ENCODE assay signal across 8 cellular contexts in the genomic region with DNA sequence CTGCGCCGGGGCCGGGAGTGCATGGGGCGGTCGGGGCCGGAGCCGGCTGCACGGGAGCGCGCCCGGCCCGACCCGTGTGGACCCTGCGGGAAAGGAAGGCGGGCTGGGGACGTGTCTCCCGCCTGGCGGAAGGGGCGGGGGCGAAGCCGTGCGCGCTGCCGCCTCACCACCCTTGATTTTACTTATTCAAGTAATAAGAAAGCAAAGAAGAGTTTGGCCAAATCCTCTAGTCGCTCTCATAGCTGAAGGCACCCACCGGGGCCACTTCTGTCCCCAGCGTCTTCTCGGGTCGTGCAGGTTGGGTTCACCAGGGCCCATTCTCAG. TPM values are rescaled to one million over a fixed set of nuclear protein-coding genes. Genes with fewer than 3 reads are reported as not detected.
A peak's percentile ranks its signal among the peaks of the same experiment; 100 is the strongest.
DNase-seq lines count a peak whose midpoint lies in the region; ATAC-seq and TF ChIP-seq lines count a peak whose summit lies in the region.

No MANE protein-coding gene starts in this region.

- in situ Hi-C loops in brain microvascular endothelial cell (cut with HindIII; ENCODE audit: low pct_ligation_motif_present, low sequenced_read_pairs), result no loop called here

- peaks cover 41% of the 10 kb centered on the region for H3K36me3 ChIP-seq in brain microvascular endothelial cell (replicated peaks)

- H3K36me3 Mint-ChIP-seq in T-helper 2 cell treated with Interferon-gamma antibody and Interleukin-4, amounts not matched to agents 5 μg/mL and 100 μg/mL, for 36 hours (ENCODE audit: low read depth), result peaks cover 38% of the 10 kb centered on the region

- no peak for TF ChIP-seq CTCF in brain microvascular endothelial cell (IDR thresholded peaks at IDR 0.05; ENCODE audit: low read depth, low read length, missing control alignments)

- no peaks in the 10 kb centered on the region for H3K9me3 ChIP-seq in iPS-18c (ENCODE audit: control insufficient read depth, insufficient read depth, low read length)

- H3K4me3 Mint-ChIP-seq in T-helper 2 cell treated with Interferon-gamma antibody and Interleukin-4, amounts not matched to agents 5 μg/mL and 100 μg/mL, for 36 hours, result peak overlapping the region; percentile 84

- H3K27me3 ChIP-seq in brain microvascular endothelial cell (replicated peaks), result no peaks in the 10 kb centered on the region

- H3K4me1 Mint-ChIP-seq in T-helper 2 cell treated with Interferon-gamma antibody and Interleukin-4, amounts not matched to agents 5 μg/mL and 100 μg/mL, for 36 hours (ENCODE audit: low read depth), result peaks cover 31% of the 10 kb centered on the region

- peak overlapping the region; percentile 88 for H3K27ac ChIP-seq in brain microvascular endothelial cell

- no peaks in the 10 kb centered on the region for H3K9me3 Mint-ChIP-seq in T-helper 2 cell treated with Interferon-gamma antibody and Interleukin-4, amounts not matched to agents 5 μg/mL and 100 μg/mL, for 36 hours

- peak; percentile 96 for DNase-seq in Daoy (ENCODE audit: low read depth)
- peak; percentile 86 for DNase-seq in M059J (ENCODE audit: low read depth)
- DNase-seq in T-helper 2 cell treated with Interferon-gamma antibody and Interleukin-4, amounts not matched to agents 5 μg/mL and 100 μg/mL, for 36 hours (ENCODE audit: low spot score), result peak; percentile 84
- DNase-seq in brain microvascular endothelial cell, result no peak
- peak; percentile 73 for DNase-seq in smooth muscle cell of the brain vasculature (ENCODE audit: low read depth, low spot score)
- no peak for DNase-seq in pons (ENCODE audit: low spot score)

- H3K27ac Mint-ChIP-seq in T-helper 2 cell treated with Interferon-gamma antibody and Interleukin-4, amounts not matched to agents 5 μg/mL and 100 μg/mL, for 36 hours, result peak overlapping the region; percentile 84

- no peaks in the 10 kb centered on the region for H3K27me3 Mint-ChIP-seq in T-helper 2 cell treated with Interferon-gamma antibody and Interleukin-4, amounts not matched to agents 5 μg/mL and 100 μg/mL, for 36 hours (ENCODE audit: low read depth)

- peak; percentile 23 for ATAC-seq in GM21619 (IDR thresholded peaks at IDR 0.05; ENCODE audit: unreplicated experiment)

- peak overlapping the region; percentile 60 for H3K4me3 ChIP-seq in brain microvascular endothelial cell (ENCODE audit: low read depth, low read length)
- H3K4me3 ChIP-seq in iPS-18c (ENCODE audit: insufficient read depth, low read depth, low read length), result peak overlapping the region; percentile 94

RNA-seq across cellular contexts. Expression of a gene that starts 0.6 kb away (rescaled TPM):
- 1,218 and 1,358 TPM in 2 replicates for total RNA-seq in Daoy (2014; rRNA removed; shearing (Covaris generic))
- 1,238 and 1,483 TPM in 2 replicates for total RNA-seq in M059J (2014; rRNA removed; shearing (Covaris generic))

RNA-seq across cellular contexts. Expression of a gene that starts 2.0 kb away (rescaled TPM):
- 1.8 and 5.2 TPM in 2 replicates for total RNA-seq in Daoy (2014; rRNA removed; shearing (Covaris generic))
- total RNA-seq in M059J (2014; rRNA removed; shearing (Covaris generic)), result 0.27 and 1.1 TPM in 2 replicates

RNA-seq across cellular contexts. Expression of a gene that starts 8.9 kb away (rescaled TPM):
- total RNA-seq in Daoy (2014; rRNA removed; shearing (Covaris generic)), result 31.8 and 39.1 TPM in 2 replicates
- 27.8 and 30.5 TPM in 2 replicates for total RNA-seq in M059J (2014; rRNA removed; shearing (Covaris generic))

RNA-seq across cellular contexts. Expression of a gene that starts 9.1 kb away (rescaled TPM):
- 82.4 and 112 TPM in 2 replicates for total RNA-seq in Daoy (2014; rRNA removed; shearing (Covaris generic))
- total RNA-seq in M059J (2014; rRNA removed; shearing (Covaris generic)), result 87.0 and 103 TPM in 2 replicates

RNA-seq across cellular contexts. Expression of a gene that starts 16.9 kb away (rescaled TPM):
- 0.23 TPM in 1 of 2 replicates, not detected in the other for total RNA-seq in Daoy (2014; rRNA removed; shearing (Covaris generic))
- 0.05 TPM in 1 of 2 replicates, not detected in the other for total RNA-seq in M059J (2014; rRNA removed; shearing (Covaris generic))

Comparison
In these comparisons a context has a peak if more than half of its experiments do, and no peak if none do; other contexts are left out.
1. DNase-seq: peak in Daoy (single experiment), M059J (single experiment), T-helper 2 cell treated with Interferon-gamma antibody and Interleukin-4, amounts not matched to agents 5 μg/mL and 100 μg/mL, for 36 hours (single experiment) and smooth muscle cell of the brain vasculature (single experiment); none in brain microvascular endothelial cell (single experiment) and pons (single experiment).